Comparison of ENCODE assay signal across 1 cellular context in genomic region chr13:111533900-111534645, GRCh38.
TF ChIP-seq lines count a peak whose summit lies in the region.

No MANE protein-coding gene starts in this region.

TF ChIP-seq in GM23338, 12 proteins besides CTCF, POLR2A, EP300 and RAD21 (continued from another document):
- TF ChIP-seq REST (IDR thresholded peaks at IDR 0.05; ENCODE audit: unreplicated experiment) = no peak
- no peak for TF ChIP-seq EZH2 (IDR thresholded peaks at IDR 0.05; ENCODE audit: low read depth, unreplicated experiment)
- no peak for TF ChIP-seq EZH2phosphoT487 (IDR thresholded peaks at IDR 0.05; ENCODE audit: unreplicated experiment)
- TF ChIP-seq JUNB (IDR thresholded peaks at IDR 0.05; ENCODE audit: unreplicated experiment) = no peak
- no peak for TF ChIP-seq ETS1 (IDR thresholded peaks at IDR 0.05)
- no peak for TF ChIP-seq ZNF331 (CRISPR knock-in tag; IDR thresholded peaks at IDR 0.05; ENCODE audit: low read depth)
